In the genomic region with DNA sequence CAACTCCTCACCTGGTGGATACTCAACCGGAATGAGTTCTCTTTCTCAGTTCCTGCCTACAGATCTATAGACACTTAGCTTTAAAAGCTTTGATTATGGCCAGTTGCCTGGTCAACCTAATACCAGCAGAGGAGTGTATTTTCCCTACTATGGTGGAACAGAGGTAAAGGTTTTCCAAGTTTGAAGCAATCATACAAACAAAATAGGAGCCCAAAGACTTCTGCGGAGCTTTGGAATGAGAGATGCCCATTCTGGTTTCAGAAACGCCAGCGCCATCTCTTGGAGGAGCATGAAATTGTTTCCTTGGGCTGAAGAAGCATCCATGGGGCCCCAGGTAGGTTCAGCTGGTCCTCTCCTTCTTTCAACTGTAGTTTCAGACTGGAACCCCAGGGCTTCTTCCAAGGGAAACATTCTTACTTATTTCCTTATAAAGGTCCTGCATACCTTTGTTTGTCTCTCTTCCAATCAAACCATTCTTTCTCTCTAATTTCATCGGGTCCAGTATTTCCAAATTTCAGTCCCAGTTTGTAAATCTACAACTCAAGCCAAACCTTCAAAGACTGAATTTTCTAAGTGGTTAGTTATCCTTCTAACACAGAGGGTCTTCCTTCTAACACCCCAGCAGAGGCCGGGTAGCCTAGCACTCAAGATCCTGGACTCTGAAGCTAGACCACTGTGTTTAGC, we compare ENCODE assay signal across 8 cellular contexts.
DNase-seq lines count a peak whose midpoint lies in the region; TF ChIP-seq lines count a peak whose summit lies in the region.
"Had no signal": no experiment of that assay in that cellular context is flagged by ENCODE, and none has a peak within 500 bp of the region (broad histone marks: within the 10 kb centered on the region; RNA-seq: fewer than 3 reads in every experiment).

No MANE protein-coding gene starts in this region.

- H3K27me3 ChIP-seq in testis = no peaks in the 10 kb centered on the region

- no peak overlapping the region for H3K27ac ChIP-seq in testis

- no peaks in the 10 kb centered on the region for H3K36me3 ChIP-seq in testis (ENCODE audit: low read depth, missing control alignments)

- TF ChIP-seq CTCF in GM12875 (IDR thresholded peaks at IDR 0.05; ENCODE audit: borderline replicate concordance, insufficient read depth, low read depth, low read length) = peak; percentile 55; the same call in 1 of the 2 replicates
- peak; percentile 50 to 63 (median 62) for TF ChIP-seq CTCF in testis (IDR thresholded peaks at IDR 0.05)

- H3K9me3 ChIP-seq in testis = no peaks in the 10 kb centered on the region

- H3K4me1 ChIP-seq in testis = peaks cover 5% of the 10 kb centered on the region

- H3K4me1 Mint-ChIP-seq in T-helper 2 cell treated with Interferon-gamma antibody and Interleukin-4, amounts not matched to agents 5 μg/mL and 100 μg/mL, for 36 hours (ENCODE audit: low read depth) = peaks cover 9% of the 10 kb centered on the region

- H3K27ac Mint-ChIP-seq in T-helper 2 cell treated with Interferon-gamma antibody and Interleukin-4, amounts not matched to agents 5 μg/mL and 100 μg/mL, for 36 hours = no peak overlapping the region
- H3K27ac Mint-ChIP-seq: activated naive CD8-positive, alpha-beta T cell had no signal

- DNase-seq in NCI-H1092 (lab: John Stamatoyannopoulos, UW) = peak; percentile 61
- peak; percentile 17 for DNase-seq in T-helper 2 cell treated with Interferon-gamma antibody and Interleukin-4, amounts not matched to agents 5 μg/mL and 100 μg/mL, for 36 hours (ENCODE audit: low spot score)
- peak; percentile 62 for DNase-seq in ecto neural progenitor cell (ENCODE audit: low spot score)
- peak; percentile 66 to 70 for DNase-seq in lung microvascular endothelial cell (ENCODE audit: low read depth in 2 of 2)
- DNase-seq in testis = peak; percentile 78
- DNase-seq in DMS79 treated with DMSO at 0.1 percent for 48 hours (lab: John Stamatoyannopoulos, UW) = no peak

- TF ChIP-seq POLR2A in testis (IDR thresholded peaks at IDR 0.05) = no peak

- no peaks in the 10 kb centered on the region for H3K36me3 Mint-ChIP-seq in T-helper 2 cell treated with Interferon-gamma antibody and Interleukin-4, amounts not matched to agents 5 μg/mL and 100 μg/mL, for 36 hours (ENCODE audit: low read depth)
- H3K36me3 Mint-ChIP-seq: activated naive CD8-positive, alpha-beta T cell had no signal

- no peaks in the 10 kb centered on the region for H3K9me3 Mint-ChIP-seq in T-helper 2 cell treated with Interferon-gamma antibody and Interleukin-4, amounts not matched to agents 5 μg/mL and 100 μg/mL, for 36 hours

- H3K4me3 Mint-ChIP-seq in T-helper 2 cell treated with Interferon-gamma antibody and Interleukin-4, amounts not matched to agents 5 μg/mL and 100 μg/mL, for 36 hours = no peak overlapping the region
- H3K4me3 Mint-ChIP-seq: activated naive CD8-positive, alpha-beta T cell had no signal

- H3K27me3 Mint-ChIP-seq in T-helper 2 cell treated with Interferon-gamma antibody and Interleukin-4, amounts not matched to agents 5 μg/mL and 100 μg/mL, for 36 hours (ENCODE audit: low read depth) = peaks cover 2% of the 10 kb centered on the region

- intact Hi-C loops in testis (cut with DNase I; ENCODE audit: low total_unique reads) = loop anchor here (5.0 to 10.0 kb wide), 2 partner anchors 135 to 188 kb away; no protein-coding TSS in a partner anchor

- H3K4me3 ChIP-seq in GM12875 (ENCODE audit: low read depth, low read length) (no peak overlapping the region), testis (no peak overlapping the region)

- 61 to 69% methylated on average over 6 of the region's 6 CpGs for WGBS in testis, 2 donors
